13 cellular contexts compared by ENCODE assay signal in the genomic region with DNA sequence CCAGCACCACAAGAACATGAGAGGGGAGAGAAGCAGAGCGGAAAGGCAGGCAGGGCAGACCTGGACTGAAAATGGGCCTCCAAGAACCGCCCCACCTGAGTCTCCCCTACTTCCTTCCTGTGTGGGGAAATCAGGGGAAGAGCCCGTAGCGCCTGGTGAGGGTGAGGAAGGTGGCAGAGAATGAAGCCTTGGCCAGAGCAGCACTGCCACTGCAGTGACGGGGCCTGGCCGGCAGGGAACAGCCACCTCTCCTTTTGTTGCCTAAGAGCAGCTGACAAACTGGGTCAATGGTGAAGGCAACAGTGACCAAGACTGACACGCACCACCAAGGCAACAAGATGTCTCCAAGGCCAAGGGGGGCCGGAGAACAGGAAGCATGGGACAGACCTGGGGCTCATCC. TPM values are rescaled to one million over a fixed set of nuclear protein-coding genes. Genes with fewer than 3 reads are reported as not detected.
A peak's percentile ranks its signal among the peaks of the same experiment; 100 is the strongest.
DNase-seq lines count a peak whose midpoint lies in the region; ATAC-seq and TF ChIP-seq lines count a peak whose summit lies in the region.
"Had no signal": no experiment of that assay in that cellular context is flagged by ENCODE, and none has a peak within 500 bp of the region (broad histone marks: within the 10 kb centered on the region; RNA-seq: fewer than 3 reads in every experiment).

No MANE protein-coding gene starts in this region.

- H3K27me3 Mint-ChIP-seq in brain, result peaks cover 3% of the 10 kb centered on the region

- H3K27ac Mint-ChIP-seq in brain, result peak overlapping the region in 3 of 5 experiments; percentile 35 to 83 (median 63)
- H3K27ac Mint-ChIP-seq: T-helper 1 cell treated with Interleukin-12 subunit alpha and Interleukin-12 subunit beta and Interleukin-4 antibody, amounts not matched to agents 30 μg/mL and 1 μg/mL, for 36 hours had no signal

- H3K4me3 ChIP-seq in coronary artery, result no peak overlapping the region
- H3K4me3 ChIP-seq: transverse colon had no signal

- peaks cover 0 to 8% (median 0%) of the 10 kb centered on the region in 5 experiments for H3K9me3 Mint-ChIP-seq in brain
- H3K9me3 Mint-ChIP-seq: T-helper 1 cell treated with Interleukin-12 subunit alpha and Interleukin-12 subunit beta and Interleukin-4 antibody, amounts not matched to agents 30 μg/mL and 1 μg/mL, for 36 hours had no signal

- TF ChIP-seq CTCF in brain (conservative IDR thresholded peaks at IDR 0.05) (no peak), coronary artery (IDR thresholded peaks at IDR 0.05) (no peak)

- peak; percentile 81 for ATAC-seq in GM18873 (IDR thresholded peaks at IDR 0.05; ENCODE audit: low FRiP score, unreplicated experiment)
- peak; percentile 47 for ATAC-seq in HG03045 (IDR thresholded peaks at IDR 0.05; ENCODE audit: unreplicated experiment)
- no peak for ATAC-seq in Right ventricle myocardium inferior
- ATAC-seq in HG02970 (IDR thresholded peaks at IDR 0.05; ENCODE audit: low FRiP score, unreplicated experiment), result no peak
- ATAC-seq in GM19397 (IDR thresholded peaks at IDR 0.05; ENCODE audit: unreplicated experiment), result no peak

- intact Hi-C loops in Right ventricle myocardium inferior (cut with DNase I), result no loop called here

- no peaks in the 10 kb centered on the region for H3K36me3 Mint-ChIP-seq in brain

- H3K4me3 Mint-ChIP-seq in brain, result no peak overlapping the region
- H3K4me3 Mint-ChIP-seq: T-helper 1 cell treated with Interleukin-12 subunit alpha and Interleukin-12 subunit beta and Interleukin-4 antibody, amounts not matched to agents 30 μg/mL and 1 μg/mL, for 36 hours had no signal

- no peak overlapping the region for H3K27ac ChIP-seq in coronary artery

- DNase-seq in retina, result peak; percentile 18
- no peak for DNase-seq in coronary artery (ENCODE audit: low spot score)
- DNase-seq in Right ventricle myocardium inferior (ENCODE audit: missing footprints), result no peak
- DNase-seq: effector CD4-positive, alpha-beta T cell; glutamatergic neuron; NCI-H187; transverse colon had no signal

- H3K4me1 Mint-ChIP-seq in brain, result peaks cover 47% of the 10 kb centered on the region

RNA-seq across cellular contexts. Expression of a gene that starts 58.4 kb away (rescaled TPM):
- polyA plus RNA-seq in brain (ENCODE audit: insufficient read depth, low read depth, low replicate concordance), result 3.1 TPM
- 19.4 TPM for total RNA-seq in Right ventricle myocardium inferior

Comparison
In these comparisons a context has a peak if more than half of its experiments do, and no peak if none do; other contexts are left out.
1. ATAC-seq: peak in GM18873 (single experiment) and HG03045 (single experiment); none in Right ventricle myocardium inferior (single experiment), HG02970 (single experiment) and GM19397 (single experiment).